Comparison of ENCODE assay signal across 8 cellular contexts in the genomic region with DNA sequence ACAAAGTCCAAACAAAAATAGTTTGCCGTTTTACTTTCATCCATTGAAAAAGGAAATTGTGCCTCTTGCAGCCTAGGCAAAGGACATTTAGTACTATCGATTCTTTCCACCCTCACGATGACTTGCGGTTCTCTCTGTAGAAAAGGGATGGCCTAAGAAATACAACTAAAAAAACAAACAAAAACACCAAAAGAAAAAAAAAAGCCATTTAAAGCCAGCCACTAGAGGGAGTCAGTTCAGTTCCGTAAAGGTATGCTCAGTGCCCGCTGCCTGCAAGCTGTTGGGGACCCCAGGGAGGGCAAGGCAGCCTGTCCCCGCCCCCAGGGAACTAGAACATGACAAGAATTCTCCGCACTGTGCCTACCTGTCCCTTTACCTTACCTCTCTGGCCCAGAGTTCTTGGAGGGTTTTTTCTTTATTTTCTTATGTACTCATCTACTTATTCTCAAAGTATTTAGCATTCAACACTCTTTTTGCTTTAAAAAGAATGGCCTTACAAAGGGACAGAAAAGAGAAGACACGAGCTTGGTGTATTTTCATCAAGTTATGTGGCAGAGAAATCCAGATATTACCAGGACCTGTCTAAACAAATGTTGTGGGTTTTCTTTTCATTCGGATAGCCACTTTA. TPM values are rescaled to one million over a fixed set of nuclear protein-coding genes. Genes with fewer than 3 reads are reported as not detected.
DNase-seq lines count a peak whose midpoint lies in the region; ATAC-seq, FAIRE-seq and TF ChIP-seq lines count a peak whose summit lies in the region.

No MANE protein-coding gene starts in this region.

- no peaks in the 10 kb centered on the region for H3K27me3 ChIP-seq in body of pancreas

- TF ChIP-seq POLR2A in body of pancreas (IDR thresholded peaks at IDR 0.05) = no peak

- no peaks in the 10 kb centered on the region for H3K9me3 ChIP-seq in body of pancreas
- H3K9me3 ChIP-seq in kidney (ENCODE audit: control insufficient read depth in 1 of 2, low read length in 2 of 2) = no peaks in the 10 kb centered on the region

- H3K4me1 ChIP-seq in body of pancreas (peaks cover 10% of the 10 kb centered on the region), kidney (ENCODE audit: control insufficient read depth in 1 of 2, insufficient read depth in 1 of 2, low read depth in 1 of 2, low read length in 2 of 2) (peaks cover 5 to 6% of the 10 kb centered on the region in 2 donors)

- no peaks in the 10 kb centered on the region for H3K36me3 ChIP-seq in body of pancreas (replicated peaks in 1 of 2; ENCODE audit: insufficient read depth in 1 of 2, low read depth in 2 of 2)
- H3K36me3 ChIP-seq in kidney (ENCODE audit: control insufficient read depth in 1 of 2, insufficient read depth in 2 of 2, low read length in 2 of 2) = no peaks in the 10 kb centered on the region

- peak; percentile 50 for ATAC-seq in HG03432 (IDR thresholded peaks at IDR 0.05; ENCODE audit: unreplicated experiment)
- peak; percentile 56 for ATAC-seq in body of pancreas

- H3K4me3 ChIP-seq in body of pancreas (no peak overlapping the region), kidney (ENCODE audit: low read length in 2 of 2) (no peak overlapping the region)

- FAIRE-seq in kidney (lab: Jason Lieb, UNC) = no peak

- TF ChIP-seq CTCF in body of pancreas (IDR thresholded peaks at IDR 0.05) (peak; percentile 50 to 84 (median 65)), kidney (IDR thresholded peaks at IDR 0.05; ENCODE audit: borderline replicate concordance, extremely low read depth, insufficient read depth) (peak; percentile 43)

- WGBS in body of pancreas, 2 donors = 12% methylated on average over 10 of the region's 10 CpGs

- no peak overlapping the region for H3K9ac ChIP-seq in kidney (ENCODE audit: low read length in 2 of 2)

- H3K27ac ChIP-seq in body of pancreas = peak overlapping the region in 2 of 4 donors; percentile 1 to 14
- peak overlapping the region in 1 of 2 donors; percentile 70 for H3K27ac ChIP-seq in kidney (ENCODE audit: low read depth in 2 of 2, low read length in 2 of 2)

- intact Hi-C loops in body of pancreas (cut with DNase I) = no loop called here
- intact Hi-C loops in kidney (cut with DNase I) = no loop called here

- DNase-seq in NCI-H2081 (lab: John Stamatoyannopoulos, UW) (peak; percentile 46 to 48), NCI-H2081 treated with DMSO at 0.1 percent for 48 hours (lab: John Stamatoyannopoulos, UW) (no peak), SK-N-DZ (ENCODE audit: low spot score) (peak; percentile 48), body of pancreas (peak in 3 of 4 donors; percentile 38 to 53 (median 47)), kidney (no peak), mesenteric fat pad (ENCODE audit: low spot score) (no peak)
- peak; percentile 43 for DNase-seq in stimulated activated CD8-positive, alpha-beta memory T cell treated with anti-CD3 and anti-CD28 coated beads, Interleukin-4, amount 100 ng/mL, for 48 hours

RNA-seq across cellular contexts. Expression of a gene that starts 29.9 kb away (rescaled TPM):
- polyA plus RNA-seq in SK-N-DZ (2014; cell fraction: cytosol; rRNA removed) = not detected in 2 replicates
- not detected in 2 replicates for polyA plus RNA-seq in SK-N-DZ (2014; cell fraction: nucleus; rRNA removed)
- under 1 TPM in 1 of 2 donors, not detected in 1; 0.52 TPM for total RNA-seq in body of pancreas
- 0.19 TPM for total RNA-seq in kidney
- polyA plus RNA-seq in kidney (ENCODE audit: insufficient read depth, low read depth, low replicate concordance) = not detected
- total RNA-seq in mesenteric fat pad = not detected

Comparison
In these comparisons a context has a peak if more than half of its experiments do, and no peak if none do; other contexts are left out.
1. DNase-seq: peak in NCI-H2081 (2 of 2), SK-N-DZ (single experiment), body of pancreas (3 of 4) and stimulated activated CD8-positive, alpha-beta memory T cell treated with anti-CD3 and anti-CD28 coated beads, Interleukin-4, amount 100 ng/mL, for 48 hours (single experiment); none in NCI-H2081 treated with DMSO at 0.1 percent for 48 hours (single experiment), kidney (single experiment) and mesenteric fat pad (single experiment).